Comparison of ENCODE assay signal across 8 cellular contexts in the genomic region with DNA sequence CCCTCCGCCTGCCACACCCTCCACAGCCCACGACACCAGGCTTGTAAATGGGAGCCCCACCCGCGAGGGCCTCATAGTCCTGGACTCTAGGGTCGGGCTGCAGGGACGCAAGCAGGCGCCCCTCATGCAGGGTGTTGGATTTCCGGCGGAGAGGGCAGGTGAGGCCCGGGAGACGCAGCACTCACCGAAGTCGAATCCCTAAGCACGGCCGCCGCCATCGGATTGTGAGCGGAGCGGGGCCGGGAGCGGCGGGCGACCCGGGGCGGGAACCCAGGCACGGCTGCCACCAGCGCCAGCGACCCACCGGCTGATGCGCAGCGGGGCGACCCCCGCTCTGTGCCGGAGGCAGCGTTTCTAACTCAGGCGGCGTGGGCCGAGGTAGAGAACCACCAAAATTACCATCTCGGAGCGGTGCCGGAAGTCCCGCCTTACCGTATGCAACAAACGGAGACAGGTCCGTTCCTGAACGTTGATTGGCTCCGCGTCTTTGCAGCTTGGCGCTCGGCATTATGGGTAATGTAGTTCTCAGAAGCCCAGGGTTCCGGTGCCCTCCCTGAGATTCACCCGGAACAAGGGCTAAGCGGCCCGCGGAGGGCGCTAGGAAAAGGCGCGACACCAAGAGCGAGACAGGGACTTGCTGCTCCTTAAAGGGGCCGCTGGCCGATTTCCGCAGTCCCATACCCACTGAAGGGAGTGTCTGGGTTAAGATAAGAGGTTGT. TPM values are rescaled to one million over a fixed set of nuclear protein-coding genes. Genes with fewer than 3 reads are reported as not detected.
DNase-seq lines count a peak whose midpoint lies in the region; ATAC-seq and TF ChIP-seq lines count a peak whose summit lies in the region.

TSS of gene ZNF416 (minus strand) at position 425 of the 719 bp plus-strand sequence. CDS start at position 218, 207 bp downstream.

- H3K27ac Mint-ChIP-seq in neural crest cell (ENCODE audit: unreplicated experiment) = no peak within 1 kb of the TSS

- DNase-seq in GDM1 (lab: John Stamatoyannopoulos, UW) = peak; percentile 96
- DNase-seq in HCEC 1CT = peak; percentile 99
- DNase-seq in MM.1S = peak; percentile 98
- peak; percentile 79 for DNase-seq in SIG-M5 (lab: John Stamatoyannopoulos, UW)
- peak; percentile 92 for DNase-seq in activated gamma-delta T cell treated with anti-CD3 and anti-CD28 coated beads, Interleukin-2, amount 50 U/mL, for 16 hours (ENCODE audit: low read depth)
- DNase-seq in foreskin keratinocyte = peak; percentile 93 to 98
- DNase-seq in neural crest cell (ENCODE audit: low read depth, low spot score) = peak; percentile 90
- peak; percentile 97 for DNase-seq in stomach

- H4K20me1 ChIP-seq in MM.1S (ENCODE audit: insufficient read depth, low read length) = no peaks in the 10 kb centered on the region

- TF ChIP-seq EP300 in stomach (IDR thresholded peaks at IDR 0.05) = no peak

- intact Hi-C loops in stomach (cut with DNase I; ENCODE audit: low total_unique reads) = no loop called here

- WGBS in stomach, 5 donors = 0 to 1% (median 1%) methylated on average over 37 to 62 of the region's 62 CpGs

- no peak within 1 kb of the TSS for H3K27ac ChIP-seq in MM.1S (ENCODE audit: low read length)
- peak within 1 kb of the TSS; percentile 39 for H3K27ac ChIP-seq in foreskin keratinocyte
- peak within 1 kb of the TSS; percentile 24 to 84 (median 70) for H3K27ac ChIP-seq in stomach

- peaks cover 14% of the 10 kb centered on the region for H3K79me2 ChIP-seq in MM.1S (ENCODE audit: low read length)

- TF ChIP-seq CTCF in MM.1S (IDR thresholded peaks at IDR 0.05; ENCODE audit: low read length) (peak; percentile 27), foreskin keratinocyte (conservative IDR thresholded peaks at IDR 0.05) (peak; percentile 56), neural crest cell (conservative IDR thresholded peaks at IDR 0.05) (no peak), stomach (IDR thresholded peaks at IDR 0.05) (peak in 1 of 7 experiments; percentile 29)

- H3K27me3 ChIP-seq in MM.1S (replicated peaks; ENCODE audit: insufficient read depth, low read length) = no peaks in the 10 kb centered on the region
- no peaks in the 10 kb centered on the region for H3K27me3 ChIP-seq in foreskin keratinocyte
- peaks cover 0 to 7% (median 5%) of the 10 kb centered on the region in 3 donors for H3K27me3 ChIP-seq in stomach

- peak within 1 kb of the TSS; percentile 87 for H3K4me2 ChIP-seq in MM.1S (ENCODE audit: low read depth, low read length)

- no peaks in the 10 kb centered on the region for H3F3A ChIP-seq in MM.1S (ENCODE audit: insufficient read depth, low read length)

- peak within 1 kb of the TSS; percentile 99 for H2AFZ ChIP-seq in MM.1S (ENCODE audit: low read length)

- ATAC-seq in foreskin keratinocyte = peak; percentile 92

- H3K9me3 Mint-ChIP-seq in neural crest cell = peaks cover 40% of the 10 kb centered on the region

- no peak for TF ChIP-seq POLR2A in stomach (IDR thresholded peaks at IDR 0.05)

- H3K36me3 Mint-ChIP-seq in neural crest cell (ENCODE audit: low read depth) = peaks cover 61% of the 10 kb centered on the region

- H3K36me3 ChIP-seq in MM.1S (replicated peaks; ENCODE audit: insufficient read depth, low read length) (peaks cover 22% of the 10 kb centered on the region), stomach (peaks cover 24 to 40% (median 33%) of the 10 kb centered on the region in 4 donors)

- no peaks in the 10 kb centered on the region for H3K27me3 Mint-ChIP-seq in neural crest cell (ENCODE audit: low read depth)

- H3K9ac ChIP-seq in MM.1S (ENCODE audit: low read length) = peak within 1 kb of the TSS; percentile 76

- H3K4me3 Mint-ChIP-seq in neural crest cell = peak within 1 kb of the TSS; percentile 86

- no peaks in the 10 kb centered on the region for H3K9me2 ChIP-seq in MM.1S (replicated peaks; ENCODE audit: insufficient read depth, low read length)

- no peaks in the 10 kb centered on the region for H3K9me3 ChIP-seq in MM.1S (replicated peaks; ENCODE audit: insufficient read depth, low read length)
- peaks cover 33 to 67% (median 54%) of the 10 kb centered on the region in 4 donors for H3K9me3 ChIP-seq in stomach

- H3K4me1 ChIP-seq in MM.1S (ENCODE audit: low read length) (peaks cover 9% of the 10 kb centered on the region; the same call in 1 of the 2 replicates), foreskin keratinocyte (no peaks in the 10 kb centered on the region), stomach (peaks cover 11 to 25% (median 20%) of the 10 kb centered on the region in 4 donors)

- peak within 1 kb of the TSS; percentile 92 for H3K4me3 ChIP-seq in MM.1S (ENCODE audit: low read length)
- H3K4me3 ChIP-seq in stomach = peak within 1 kb of the TSS; percentile 82 to 100 (median 93)

- peaks cover 21% of the 10 kb centered on the region for H3K4me1 Mint-ChIP-seq in neural crest cell

RNA-seq across cellular contexts. Expression of gene ZNF416, which starts in this region (rescaled TPM):
- total RNA-seq in foreskin keratinocyte = 4.9 and 6.1 TPM in 2 replicates
- polyA plus RNA-seq in foreskin keratinocyte = 3.1 and 3.2 TPM in 2 replicates
- 8.8 and 10.1 TPM in 2 replicates for total RNA-seq in neural crest cell
- total RNA-seq in stomach = 10 to 100 TPM in 1 of 5 donors, 1 to 10 TPM in 2, under 1 TPM in 1, not detected in 1; 0.87 to 25.0 (median 3.8) TPM
- polyA plus RNA-seq in stomach = 1 to 10 TPM in 2 of 3 donors, under 1 TPM in 1; 1.00 to 2.7 (median 2.3) TPM
